In genomic region chr5:96067902-96068614, GRCh38 we compare ENCODE assay signal across 9 cellular contexts.
DNase-seq lines count a peak whose midpoint lies in the region; ATAC-seq and TF ChIP-seq lines count a peak whose summit lies in the region.
"Had no signal": no experiment of that assay in that cellular context is flagged by ENCODE, and none has a peak within 500 bp of the region (broad histone marks: within the 10 kb centered on the region; RNA-seq: fewer than 3 reads in every experiment).

No MANE protein-coding gene starts in this region.

- H3K36me3 ChIP-seq in ACC112 (ENCODE audit: insufficient read depth, low read length) = no peaks in the 10 kb centered on the region

- peaks cover 3% of the 10 kb centered on the region for H3K79me2 ChIP-seq in ACC112 (ENCODE audit: control insufficient read depth, insufficient read depth, low read length, unreplicated experiment)

- no peaks in the 10 kb centered on the region for H3K27me3 ChIP-seq in ACC112 (ENCODE audit: insufficient read depth, low read length)

- H3K27ac ChIP-seq in ACC112 (ENCODE audit: low read depth, low read length) (peak overlapping the region; percentile 90), VCaP (peak overlapping the region; percentile 50)

- DNase-seq in H4 (ENCODE audit: low spot score) = peak; percentile 76
- peak; percentile 96 for DNase-seq in iris pigment epithelial cell (ENCODE audit: low read depth)
- DNase-seq in G401 (ENCODE audit: low spot score) = no peak
- DNase-seq in immature natural killer cell = no peak

- H3K27me3 Mint-ChIP-seq in immature natural killer cell (ENCODE audit: low read depth in 3 of 3) = no peaks in the 10 kb centered on the region

- H3K4me1 Mint-ChIP-seq in immature natural killer cell = peaks cover 2 to 3% of the 10 kb centered on the region in 2 donors

- H3K9me3 Mint-ChIP-seq in immature natural killer cell = no peaks in the 10 kb centered on the region

- no peak overlapping the region for H3K4me3 Mint-ChIP-seq in immature natural killer cell

- in situ Hi-C loops in G401 (cut with HindIII; ENCODE audit: low sequenced_read_pairs) = no loop called here

- no peak overlapping the region for H2AFZ ChIP-seq in ACC112 (ENCODE audit: low read length, unreplicated experiment)

- H3K36me3 Mint-ChIP-seq in immature natural killer cell = no peaks in the 10 kb centered on the region

- H3K27ac Mint-ChIP-seq in immature natural killer cell = no peak overlapping the region

- ATAC-seq in HG03108 (IDR thresholded peaks at IDR 0.05; ENCODE audit: unreplicated experiment) (no peak), HG03457 (IDR thresholded peaks at IDR 0.05; ENCODE audit: unreplicated experiment) (no peak)

- H3K4me1 ChIP-seq in ACC112 (ENCODE audit: control insufficient read depth, insufficient read depth, low read length, unreplicated experiment) = peaks cover 51% of the 10 kb centered on the region

- TF ChIP-seq CTCF in VCaP (conservative IDR thresholded peaks at IDR 0.05) = no peak

- H3K4me3 ChIP-seq in ACC112 (ENCODE audit: low read depth, low read length) = peak overlapping the region; percentile 39
- H3K4me3 ChIP-seq: lung had no signal

Comparison
In these comparisons a context has a peak if more than half of its experiments do, and no peak if none do; other contexts are left out.
1. DNase-seq: peak in H4 (single experiment) and iris pigment epithelial cell (single experiment); none in G401 (single experiment) and immature natural killer cell (0 of 3).